Comparison of ENCODE assay signal across 8 cellular contexts in the genomic region with DNA sequence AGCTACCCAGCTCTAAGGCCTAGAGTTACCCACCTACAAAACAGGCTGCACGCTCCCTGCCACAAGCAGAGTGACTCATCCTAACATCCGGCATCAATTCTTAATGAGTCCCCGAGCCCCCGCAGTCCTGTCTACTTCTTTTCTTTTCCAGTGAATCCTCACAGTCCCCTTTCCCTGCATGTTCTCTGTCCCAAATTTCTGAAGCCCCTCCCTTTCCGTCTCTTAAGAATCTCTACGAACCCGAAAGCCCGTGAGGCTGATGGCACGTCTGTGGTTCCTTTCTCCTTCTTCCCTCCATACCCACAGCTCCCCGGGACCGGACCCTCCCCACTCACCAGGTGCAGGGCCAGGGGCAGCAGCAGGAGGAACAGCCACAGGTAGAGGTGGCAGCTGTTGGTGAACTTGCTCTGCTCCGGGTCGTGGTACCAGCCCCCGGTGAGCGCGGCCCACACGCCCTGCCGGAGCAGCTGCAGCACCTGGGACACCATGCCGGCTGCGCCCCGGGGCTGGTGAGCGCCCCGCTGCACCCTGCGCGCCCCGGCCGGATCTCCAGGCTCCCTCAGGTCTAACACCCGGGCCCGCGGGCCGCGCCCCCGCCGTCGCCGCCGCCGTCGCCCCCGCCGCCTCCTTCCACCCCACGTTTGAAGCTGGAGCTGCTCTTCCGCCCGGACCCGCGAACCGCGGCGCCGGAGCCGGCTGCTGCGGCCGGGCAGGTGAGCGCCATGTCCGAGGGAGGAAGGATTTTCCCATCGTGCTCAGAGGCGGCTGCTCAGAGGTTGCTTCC. TPM values are rescaled to one million over a fixed set of nuclear protein-coding genes. Genes with fewer than 3 reads are reported as not detected.
DNase-seq lines count a peak whose midpoint lies in the region; ATAC-seq and TF ChIP-seq lines count a peak whose summit lies in the region.

A gene with protein sequence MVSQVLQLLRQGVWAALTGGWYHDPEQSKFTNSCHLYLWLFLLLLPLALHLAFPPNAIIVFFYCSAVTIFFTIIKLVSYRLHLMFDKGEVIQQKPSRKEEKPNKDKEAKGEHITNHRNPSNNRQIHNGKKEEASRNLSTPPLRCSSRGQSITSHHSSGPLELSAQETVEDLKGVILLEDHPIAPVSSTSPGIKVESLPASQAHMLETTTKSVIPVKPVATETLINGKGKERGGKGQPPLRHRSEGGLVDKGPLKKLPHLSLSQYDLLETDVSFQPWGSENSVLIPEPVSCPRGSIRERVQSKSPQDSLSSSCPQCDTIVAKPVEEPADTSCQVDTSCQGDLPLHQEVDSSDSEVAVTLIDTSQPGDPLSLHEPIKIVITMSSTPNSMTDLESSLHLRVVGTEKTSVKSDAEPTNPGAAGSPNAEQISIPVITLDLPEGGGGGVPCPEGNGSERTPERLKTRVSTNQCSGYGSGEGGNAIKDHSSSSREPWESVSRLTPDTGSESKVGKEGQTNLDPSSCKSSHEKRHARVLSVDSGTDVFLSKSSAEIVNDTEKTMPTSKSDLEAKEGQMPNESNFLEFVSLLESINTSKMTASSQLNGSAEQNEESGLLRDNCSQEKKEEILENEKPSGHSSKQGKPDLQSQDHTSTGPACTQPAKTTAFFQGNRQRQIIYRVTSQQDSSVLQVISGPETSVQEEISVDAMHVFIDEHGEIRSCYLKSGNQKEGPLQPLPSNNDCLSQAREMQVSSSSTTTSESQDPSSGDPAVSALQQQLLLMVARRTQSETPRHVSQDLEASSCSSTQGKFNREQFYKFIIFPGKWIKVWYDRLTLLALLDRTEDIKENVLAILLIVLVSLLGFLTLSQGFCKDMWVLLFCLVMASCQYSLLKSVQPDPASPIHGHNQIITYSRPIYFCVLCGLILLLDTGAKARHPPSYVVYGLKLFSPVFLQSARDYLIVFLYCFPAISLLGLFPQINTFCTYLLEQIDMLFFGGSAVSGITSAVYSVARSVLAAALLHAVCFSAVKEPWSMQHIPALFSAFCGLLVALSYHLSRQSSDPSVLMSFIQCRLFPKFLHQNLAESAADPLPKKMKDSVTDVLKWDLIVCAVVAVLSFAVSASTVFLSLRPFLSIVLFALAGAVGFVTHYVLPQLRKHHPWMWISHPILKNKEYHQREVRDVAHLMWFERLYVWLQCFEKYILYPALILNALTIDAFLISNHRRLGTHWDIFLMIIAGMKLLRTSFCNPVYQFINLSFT (N-terminal part only) (minus strand): TSS at position 735 of the 784 bp plus-strand sequence. CDS start 247 bp downstream, at position 488.

- H3K27ac ChIP-seq in RWPE1 (peak within 1 kb of the TSS; percentile 88), ovary (peak within 1 kb of the TSS; percentile 67 to 68), tibial artery (peak within 1 kb of the TSS in 1 of 2 donors; percentile 22)

- no peaks in the 10 kb centered on the region for H3K27me3 ChIP-seq in ovary
- peaks cover 0 to 9% of the 10 kb centered on the region in 2 donors for H3K27me3 ChIP-seq in tibial artery

- POLR2A ChIA-PET in RWPE1 (lab: Yijun Ruan, JAX; ENCODE audit: low non-redundant PET), result no interaction called here

- H3K36me3 ChIP-seq in ovary (no peaks in the 10 kb centered on the region), tibial artery (no peaks in the 10 kb centered on the region)

- no peak for TF ChIP-seq EP300 in ovary (IDR thresholded peaks at IDR 0.05)

- CTCF ChIA-PET in RWPE1 (lab: Yijun Ruan, JAX), result interaction anchor here (0.5 kb wide), 1 partner anchor 70 kb away, joined by 4 read pairs; no protein-coding TSS in a partner anchor

- TF ChIP-seq POLR2A in ovary (IDR thresholded peaks at IDR 0.05), result no peak

- H3K4me3 ChIP-seq in ovary (peak within 1 kb of the TSS; percentile 55), tibial artery (peak within 1 kb of the TSS; percentile 52 to 69)

- intact Hi-C loops in ovary (cut with DNase I) (no loop called here), tibial artery (cut with DNase I; ENCODE audit: low total_unique reads) (no loop called here)

- H3K4me1 ChIP-seq in ovary (ENCODE audit: insufficient read depth) (no peaks in the 10 kb centered on the region), tibial artery (peaks cover 0 to 8% (median 6%) of the 10 kb centered on the region in 4 donors)

- 1% methylated on average over 55 to 57 of the region's 57 CpGs for WGBS in ovary, 3 donors

- peak; percentile 59 for DNase-seq in DMS53 treated with DMSO at 0.1 percent for 48 hours (lab: John Stamatoyannopoulos, UW; ENCODE audit: unreplicated experiment)
- DNase-seq in HuH-7.5 (ENCODE audit: low spot score), result peak; percentile 44
- peak; percentile 86 for DNase-seq in RWPE1 (ENCODE audit: low spot score)
- peak; percentile 43 for DNase-seq in activated gamma-delta T cell treated with anti-CD3 and anti-CD28 coated beads, Interleukin-2, amount 50 U/mL, for 16 hours (ENCODE audit: low read depth)
- peak; percentile 71 for DNase-seq in glomerular visceral epithelial cell (ENCODE audit: extremely low spot score)
- DNase-seq in ovary, result peak; percentile 43 to 63 (median 50)
- DNase-seq in tibial artery, result peak in 1 of 2 donors; percentile 33

- ATAC-seq in GM21526 (IDR thresholded peaks at IDR 0.05; ENCODE audit: low FRiP score, unreplicated experiment), result peak; percentile 95

- no peaks in the 10 kb centered on the region for H3K9me3 ChIP-seq in ovary
- no peaks in the 10 kb centered on the region for H3K9me3 ChIP-seq in tibial artery

- no peak for TF ChIP-seq CTCF in RWPE1 (conservative IDR thresholded peaks at IDR 0.05; ENCODE audit: low read depth)
- TF ChIP-seq CTCF in ovary (IDR thresholded peaks at IDR 0.05), result no peak
- TF ChIP-seq CTCF in tibial artery (IDR thresholded peaks at IDR 0.05), result no peak

RNA-seq across cellular contexts. Expression of the gene that starts here (rescaled TPM):
- total RNA-seq in ovary, result 10 to 100 TPM; 16.5 to 26.0 (median 19.3) TPM
- 10 to 100 TPM in 1 of 2 donors, 1 to 10 TPM in 1; 5.7 to 10.9 TPM for polyA plus RNA-seq in ovary
